ENCODE assay signal across 21 cellular contexts in the genomic region with DNA sequence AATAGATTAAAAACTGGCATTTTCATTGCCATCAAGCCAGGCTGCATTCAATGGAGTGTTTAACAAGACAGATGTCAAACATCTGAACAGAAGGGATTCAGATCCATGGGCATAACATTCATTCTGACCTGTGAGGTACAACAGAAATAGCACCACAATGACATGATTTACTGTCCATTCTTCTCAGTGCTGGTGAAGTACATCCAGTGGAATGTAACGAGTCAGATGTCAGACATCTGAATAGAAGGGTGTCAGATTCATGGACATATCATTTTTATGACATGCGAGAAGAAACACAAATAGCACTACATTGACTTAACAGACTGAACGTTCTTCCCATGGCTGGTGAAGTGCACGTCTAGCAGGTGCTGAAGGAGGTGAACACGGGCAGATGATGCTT.
"Had no signal": no experiment of that assay in that cellular context is flagged by ENCODE, and none has a peak within 500 bp of the region (broad histone marks: within the 10 kb centered on the region; RNA-seq: fewer than 3 reads in every experiment).

No MANE protein-coding gene starts in this region.

- H3K9me3 ChIP-seq: neutrophil, ovary, prostate gland, upper lobe of left lung had no signal

- H3K27me3 ChIP-seq: brain microvascular endothelial cell, hepatocyte, neutrophil, ovary, upper lobe of left lung had no signal

- H3K27ac ChIP-seq: brain microvascular endothelial cell, dorsolateral prefrontal cortex, epithelial cell of prostate, hepatocyte, neutrophil, ovary, prostate gland, upper lobe of left lung had no signal

- H3K4me1 ChIP-seq: prostate gland, upper lobe of left lung had no signal

- H3K4me3 Mint-ChIP-seq: activated T-cell treated with anti-CD3 and anti-CD28 coated beads, Interleukin-2, amount 50 U/mL, for 24 hours; activated T-helper 17 cell treated with anti-CD3 and anti-CD28 coated beads, Interleukin-2, amount 50 U/mL, for 72 hours; effector memory CD8-positive, alpha-beta T cell; immature natural killer cell; natural killer cell treated with Interleukin-12 subunit alpha and Interleukin-12 subunit beta and Interleukin-15 and Interleukin-18, amount 100 ng/mL, for 72 hours had no signal

- H3K4me2 ChIP-seq: hepatocyte had no signal

- H3K79me2 ChIP-seq: hepatocyte had no signal

- H3K36me3 Mint-ChIP-seq: activated naive CD4-positive, alpha-beta T cell treated with anti-CD3 and anti-CD28 coated beads, Interleukin-2, amount 50 U/mL, for 72 hours; immature natural killer cell; natural killer cell treated with Interleukin-12 subunit alpha and Interleukin-12 subunit beta and Interleukin-15 and Interleukin-18, amount 100 ng/mL, for 72 hours had no signal

- H3K27ac Mint-ChIP-seq: activated naive CD4-positive, alpha-beta T cell treated with anti-CD3 and anti-CD28 coated beads, Interleukin-2, amount 50 U/mL, for 72 hours; activated T-cell treated with anti-CD3 and anti-CD28 coated beads, Interleukin-2, amount 50 U/mL, for 24 hours; activated T-helper 17 cell treated with anti-CD3 and anti-CD28 coated beads, Interleukin-2, amount 50 U/mL, for 72 hours; effector memory CD8-positive, alpha-beta T cell; immature natural killer cell; natural killer cell treated with Interleukin-12 subunit alpha and Interleukin-12 subunit beta and Interleukin-15 and Interleukin-18, amount 100 ng/mL, for 72 hours had no signal

- H3K4me1 Mint-ChIP-seq: activated T-helper 17 cell treated with anti-CD3 and anti-CD28 coated beads, Interleukin-2, amount 50 U/mL, for 72 hours; immature natural killer cell had no signal

- H3K4me3 ChIP-seq: dorsolateral prefrontal cortex, hepatocyte, ovary, prostate gland, upper lobe of left lung had no signal

- H2AFZ ChIP-seq: hepatocyte had no signal

- FAIRE-seq: TTC549 had no signal

- DNase-seq: activated CD4-positive, alpha-beta T cell treated with anti-CD3 and anti-CD28 coated beads for 1 hour; activated T-cell treated with anti-CD3 and anti-CD28 coated beads, Interleukin-2, amount 50 U/mL, for 24 hours; aorta; brain microvascular endothelial cell; central memory CD4-positive, alpha-beta T cell; dorsolateral prefrontal cortex; effector memory CD8-positive, alpha-beta T cell; immature natural killer cell; ovary; stimulated activated CD4-positive, alpha-beta T cell treated with anti-CD3 and anti-CD28 coated beads, Interleukin-4, amount 100 ng/mL, for 4 hours; stimulated activated naive CD8-positive, alpha-beta T cell treated with anti-CD3 and anti-CD28 coated beads, Interleukin-15, Interleukin-2, amounts not matched to agents 100 U/mL and 50 U/mL, for 24 hours; T-helper 1 cell; upper lobe of left lung had no signal

- H3K9me3 Mint-ChIP-seq: activated T-cell treated with anti-CD3 and anti-CD28 coated beads, Interleukin-2, amount 50 U/mL, for 24 hours had no signal

- ATAC-seq: activated naive CD4-positive, alpha-beta T cell treated with anti-CD3 and anti-CD28 coated beads, Interleukin-2, amount 50 U/mL, for 72 hours; activated T-helper 17 cell treated with anti-CD3 and anti-CD28 coated beads, Interleukin-2, amount 50 U/mL, for 72 hours; effector memory CD8-positive, alpha-beta T cell; natural killer cell treated with Interleukin-12 subunit alpha and Interleukin-12 subunit beta and Interleukin-15 and Interleukin-18, amount 100 ng/mL, for 72 hours; stimulated activated naive CD8-positive, alpha-beta T cell treated with anti-CD3 and anti-CD28 coated beads, Interleukin-15, Interleukin-2, amounts not matched to agents 100 U/mL and 50 U/mL, for 24 hours had no signal

- H3K27me3 Mint-ChIP-seq: activated T-helper 17 cell treated with anti-CD3 and anti-CD28 coated beads, Interleukin-2, amount 50 U/mL, for 72 hours; effector memory CD8-positive, alpha-beta T cell; natural killer cell treated with Interleukin-12 subunit alpha and Interleukin-12 subunit beta and Interleukin-15 and Interleukin-18, amount 100 ng/mL, for 72 hours had no signal

- H3K36me3 ChIP-seq: brain microvascular endothelial cell, neutrophil, ovary, prostate gland, upper lobe of left lung had no signal
